In the genomic region with DNA sequence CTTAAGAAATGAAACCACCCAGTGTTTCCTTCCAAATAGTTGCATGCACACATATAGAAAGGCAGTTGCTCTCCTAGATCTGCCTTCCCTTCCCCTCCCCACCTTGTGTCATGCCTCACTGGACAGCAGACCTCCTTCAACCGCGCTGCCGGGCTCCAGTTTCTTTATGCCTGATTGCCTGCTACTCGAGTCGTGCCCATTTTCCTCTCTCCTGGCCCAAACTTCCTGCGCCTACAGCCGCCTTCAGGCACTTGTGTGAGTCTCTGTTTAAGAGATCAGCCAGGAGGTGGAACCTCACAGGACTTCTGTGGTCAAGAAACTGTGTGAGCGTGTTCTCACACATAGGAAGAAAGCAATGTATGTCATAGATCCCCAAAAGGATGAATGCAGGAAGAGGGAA, we compare ENCODE assay signal across 9 cellular contexts. TPM values are rescaled to one million over a fixed set of nuclear protein-coding genes. Genes with fewer than 3 reads are reported as not detected.
DNase-seq lines count a peak whose midpoint lies in the region; ATAC-seq and TF ChIP-seq lines count a peak whose summit lies in the region.
"Had no signal": no experiment of that assay in that cellular context is flagged by ENCODE, and none has a peak within 500 bp of the region (broad histone marks: within the 10 kb centered on the region; RNA-seq: fewer than 3 reads in every experiment).

No MANE protein-coding gene starts in this region.

- no peak overlapping the region for H3K27ac Mint-ChIP-seq in activated T-helper 2 cell treated with anti-CD3 and anti-CD28 coated beads, Interferon-gamma antibody, Interleukin-2, Interleukin-4, amounts not matched to agents 10 μg/mL and 5 μg/mL and 100 μg/mL, durations not matched to agents 14 hours and 24 hours and 36 hours
- H3K27ac Mint-ChIP-seq in mesothelial cell of epicardium: no peak overlapping the region

- no peaks in the 10 kb centered on the region for H3K36me3 ChIP-seq in mesenchymal stem cell (ENCODE audit: control insufficient read depth in 1 of 2, insufficient read depth in 2 of 2, low read depth in 1 of 2, low read length in 2 of 2)

- no peak overlapping the region for H2BK5ac ChIP-seq in mesenchymal stem cell (ENCODE audit: low read depth, low read length, poor library complexity, severe bottlenecking)

- H4K91ac ChIP-seq in mesenchymal stem cell (ENCODE audit: low read length): no peak overlapping the region

- no peak overlapping the region for H3K23ac ChIP-seq in mesenchymal stem cell (ENCODE audit: low read length in 2 of 2)

- peaks cover 18% of the 10 kb centered on the region for H3K4me1 ChIP-seq in mesenchymal stem cell (ENCODE audit: control insufficient read depth, insufficient read depth, low read depth, low read length)

- no peak overlapping the region for H3K14ac ChIP-seq in mesenchymal stem cell (ENCODE audit: low read length in 2 of 2)

- no peak overlapping the region for H2AFZ ChIP-seq in mesenchymal stem cell (ENCODE audit: low read depth, low read length)

- H2BK12ac ChIP-seq in mesenchymal stem cell (ENCODE audit: low read length in 2 of 2): no peak overlapping the region

- no peak for TF ChIP-seq CTCF in mesothelial cell of epicardium (IDR thresholded peaks at IDR 0.05; ENCODE audit: unreplicated experiment)

- no peaks in the 10 kb centered on the region for H3K9me3 Mint-ChIP-seq in activated T-helper 2 cell treated with anti-CD3 and anti-CD28 coated beads, Interferon-gamma antibody, Interleukin-2, Interleukin-4, amounts not matched to agents 10 μg/mL and 5 μg/mL and 100 μg/mL, durations not matched to agents 14 hours and 24 hours and 36 hours
- no peaks in the 10 kb centered on the region for H3K9me3 Mint-ChIP-seq in mesothelial cell of epicardium

- H3K18ac ChIP-seq in mesenchymal stem cell (ENCODE audit: low read depth in 1 of 2, low read length in 2 of 2): no peak overlapping the region

- H3K4ac ChIP-seq in mesenchymal stem cell (ENCODE audit: low read depth in 1 of 2, low read length in 2 of 2): no peak overlapping the region

- peaks cover 68% of the 10 kb centered on the region for H3K27me3 Mint-ChIP-seq in activated T-helper 2 cell treated with anti-CD3 and anti-CD28 coated beads, Interferon-gamma antibody, Interleukin-2, Interleukin-4, amounts not matched to agents 10 μg/mL and 5 μg/mL and 100 μg/mL, durations not matched to agents 14 hours and 24 hours and 36 hours (ENCODE audit: low read depth)
- peaks cover 91% of the 10 kb centered on the region for H3K27me3 Mint-ChIP-seq in mesothelial cell of epicardium (ENCODE audit: low read depth)

- H4K8ac ChIP-seq in mesenchymal stem cell (ENCODE audit: low read length): no peak overlapping the region

- peak overlapping the region in 1 of 2 experiments; percentile 93 for H3K4me3 ChIP-seq in mesenchymal stem cell (ENCODE audit: insufficient read depth in 1 of 2, low read depth in 1 of 2, low read length in 2 of 2)

- H3K79me1 ChIP-seq in mesenchymal stem cell (replicated peaks; ENCODE audit: low read length, poor library complexity, severe bottlenecking): no peaks in the 10 kb centered on the region

- WGBS in mesenchymal stem cell: 28% methylated on average over 8 of the region's 8 CpGs

- no peak overlapping the region for H2AK5ac ChIP-seq in mesenchymal stem cell (ENCODE audit: low read length, severe bottlenecking)

- H3K9ac ChIP-seq in mesenchymal stem cell (ENCODE audit: low read length): peak overlapping the region; percentile 88

- peak overlapping the region; percentile 81 for H3K4me3 Mint-ChIP-seq in activated T-helper 2 cell treated with anti-CD3 and anti-CD28 coated beads, Interferon-gamma antibody, Interleukin-2, Interleukin-4, amounts not matched to agents 10 μg/mL and 5 μg/mL and 100 μg/mL, durations not matched to agents 14 hours and 24 hours and 36 hours (ENCODE audit: low read depth)
- no peak overlapping the region for H3K4me3 Mint-ChIP-seq in mesothelial cell of epicardium

- H3K9me3 ChIP-seq in mesenchymal stem cell (ENCODE audit: control insufficient read depth, low read length): no peaks in the 10 kb centered on the region

- peak overlapping the region; percentile 97 for H3K4me2 ChIP-seq in mesenchymal stem cell (ENCODE audit: low read length, poor library complexity, severe bottlenecking)

- in situ Hi-C loops in ACHN (cut with HindIII; ENCODE audit: low pct_ligation_motif_present, low pct_unique_long_range_greater_than_20kb, low sequenced_read_pairs): no loop called here

- ATAC-seq in GM18907 (IDR thresholded peaks at IDR 0.05; ENCODE audit: unreplicated experiment): peak; percentile 11
- ATAC-seq in HG03095 (IDR thresholded peaks at IDR 0.05; ENCODE audit: unreplicated experiment): no peak
- no peak for ATAC-seq in HG02885 (IDR thresholded peaks at IDR 0.05; ENCODE audit: poor library complexity, unreplicated experiment)

- H3K27ac ChIP-seq in mesenchymal stem cell (ENCODE audit: low read length, poor library complexity, severe bottlenecking): no peak overlapping the region

- H3K4me1 Mint-ChIP-seq in activated T-helper 2 cell treated with anti-CD3 and anti-CD28 coated beads, Interferon-gamma antibody, Interleukin-2, Interleukin-4, amounts not matched to agents 10 μg/mL and 5 μg/mL and 100 μg/mL, durations not matched to agents 14 hours and 24 hours and 36 hours (ENCODE audit: low read depth): peaks cover 11% of the 10 kb centered on the region
- peaks cover 20% of the 10 kb centered on the region for H3K4me1 Mint-ChIP-seq in mesothelial cell of epicardium

- H3K36me3 Mint-ChIP-seq in activated T-helper 2 cell treated with anti-CD3 and anti-CD28 coated beads, Interferon-gamma antibody, Interleukin-2, Interleukin-4, amounts not matched to agents 10 μg/mL and 5 μg/mL and 100 μg/mL, durations not matched to agents 14 hours and 24 hours and 36 hours (ENCODE audit: low read depth): no peaks in the 10 kb centered on the region
- H3K36me3 Mint-ChIP-seq in mesothelial cell of epicardium: no peaks in the 10 kb centered on the region

- H2BK120ac ChIP-seq in mesenchymal stem cell (ENCODE audit: low read depth, low read length): no peak overlapping the region

- no peak overlapping the region for H2BK15ac ChIP-seq in mesenchymal stem cell (ENCODE audit: low read depth, poor library complexity, severe bottlenecking)

- intact Hi-C loops in activated T-helper 2 cell treated with anti-CD3 and anti-CD28 coated beads, Interferon-gamma antibody, Interleukin-2, Interleukin-4, amounts not matched to agents 10 μg/mL and 5 μg/mL and 100 μg/mL, durations not matched to agents 14 hours and 24 hours and 36 hours (cut with micrococcal nuclease): no loop called here

- peaks cover 20 to 60% of the 10 kb centered on the region in 2 experiments for H3K27me3 ChIP-seq in mesenchymal stem cell (ENCODE audit: control insufficient read depth in 1 of 2, insufficient read depth in 1 of 2, low read length in 2 of 2)

- DNase-seq in ACHN: peak; percentile 62
- no peak for DNase-seq in activated T-helper 2 cell treated with anti-CD3 and anti-CD28 coated beads, Interferon-gamma antibody, Interleukin-2, Interleukin-4, amounts not matched to agents 10 μg/mL and 5 μg/mL and 100 μg/mL, durations not matched to agents 14 hours and 24 hours and 36 hours (ENCODE audit: low spot score)
- DNase-seq in mesenchymal stem cell: no peak
- DNase-seq in GF-D8 (lab: John Stamatoyannopoulos, UW): no peak
- no peak for DNase-seq in mesothelial cell of epicardium (ENCODE audit: low spot score in 2 of 2, unreplicated experiment in 2 of 2)

RNA-seq across cellular contexts. Expression of a gene that starts 8.8 kb away (rescaled TPM):
- not detected in 2 replicates for total RNA-seq in activated T-helper 2 cell treated with anti-CD3 and anti-CD28 coated beads, Interferon-gamma antibody, Interleukin-2, Interleukin-4, amounts not matched to agents 10 μg/mL and 5 μg/mL and 100 μg/mL, durations not matched to agents 14 hours and 24 hours and 36 hours
- polyA plus RNA-seq in mesenchymal stem cell (2013, experiment 1 of 2): not detected
- not detected for polyA plus RNA-seq in mesenchymal stem cell (2013, experiment 2 of 2)
- total RNA-seq in mesothelial cell of epicardium: not detected in 3 replicates
- total RNA-seq: SK-MEL-5 had no signal

RNA-seq across cellular contexts. Expression of a gene that starts 49.0 kb away (rescaled TPM):
- total RNA-seq in activated T-helper 2 cell treated with anti-CD3 and anti-CD28 coated beads, Interferon-gamma antibody, Interleukin-2, Interleukin-4, amounts not matched to agents 10 μg/mL and 5 μg/mL and 100 μg/mL, durations not matched to agents 14 hours and 24 hours and 36 hours: not detected in 2 replicates
- 3.2 TPM for polyA plus RNA-seq in mesenchymal stem cell (2013, experiment 1 of 2)
- polyA plus RNA-seq in mesenchymal stem cell (2013, experiment 2 of 2): 3.6 TPM
- 29.4 to 31.0 TPM (median 30.9 TPM) in 3 replicates for total RNA-seq in mesothelial cell of epicardium

Comparison
In these comparisons a context has a peak if more than half of its experiments do, and no peak if none do; other contexts are left out.
1. RNA of a gene that starts 49.0 kb away (total RNA-seq): 29.4 to 31.0 TPM in mesothelial cell of epicardium; not detected in activated T-helper 2 cell treated with anti-CD3 and anti-CD28 coated beads, Interferon-gamma antibody, Interleukin-2, Interleukin-4, amounts not matched to agents 10 μg/mL and 5 μg/mL and 100 μg/mL, durations not matched to agents 14 hours and 24 hours and 36 hours; every median in the first group is over 10 times any median in the second.